In genomic region chr12:92073123-92073522, GRCh38 we compare ENCODE assay signal across 17 cellular contexts.
"Had no signal": no experiment of that assay in that cellular context is flagged by ENCODE, and none has a peak within 500 bp of the region (broad histone marks: within the 10 kb centered on the region; RNA-seq: fewer than 3 reads in every experiment).

No MANE protein-coding gene starts in this region.

- ATAC-seq: left colon, upper lobe of right lung had no signal

- H3K27me3 Mint-ChIP-seq: brain had no signal

- H3K4me3 Mint-ChIP-seq: brain, nephron had no signal

- H3K9me3 Mint-ChIP-seq: nephron had no signal

- H3K27ac Mint-ChIP-seq: nephron had no signal

- DNase-seq: activated CD4-positive, alpha-beta T cell treated with anti-CD3 and anti-CD28 coated beads for 1 hour; activated gamma-delta T cell; aorta; left colon; mesenchymal stem cell; nucleus accumbens; sigmoid colon; stimulated activated CD4-positive, alpha-beta T cell treated with anti-CD3 and anti-CD28 coated beads, Interleukin-15, amount 100 ng/mL, for 24 hours; stimulated activated CD4-positive, alpha-beta T cell treated with anti-CD3 and anti-CD28 coated beads, Interleukin-2, amount 100 ng/mL, for 48 hours; stimulated activated naive CD4-positive, alpha-beta T cell; substantia nigra; SW 1271; thyroid gland; upper lobe of right lung; WERI-Rb-1 had no signal
